13 cellular contexts compared by ENCODE assay signal in the genomic region with DNA sequence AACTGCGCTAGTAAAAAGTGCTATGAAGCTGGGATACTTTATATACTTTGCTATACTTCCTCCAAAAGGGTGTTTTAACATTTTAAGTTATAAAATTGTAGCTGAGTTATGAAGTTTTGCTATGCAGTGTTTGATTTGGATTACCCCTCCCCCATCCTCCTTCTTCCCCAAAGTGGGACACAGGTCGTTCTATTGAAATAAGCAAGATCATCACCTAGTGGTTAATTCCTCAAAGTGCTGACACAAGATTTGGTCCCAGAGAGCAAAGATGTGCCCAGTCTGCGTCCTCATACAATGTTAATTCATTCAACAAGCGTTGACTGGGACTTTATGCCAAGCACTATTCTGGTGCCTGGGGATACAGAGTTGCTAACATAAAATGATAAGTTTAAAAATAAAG.
DNase-seq lines count a peak whose midpoint lies in the region; ATAC-seq and TF ChIP-seq lines count a peak whose summit lies in the region.
"Had no signal": no experiment of that assay in that cellular context is flagged by ENCODE, and none has a peak within 500 bp of the region (broad histone marks: within the 10 kb centered on the region; RNA-seq: fewer than 3 reads in every experiment).

No MANE protein-coding gene starts in this region.

- TF ChIP-seq CTCF in cardiac muscle cell (IDR thresholded peaks at IDR 0.05; ENCODE audit: low read depth, low read length) (peak; percentile 13), OCI-LY3 (IDR thresholded peaks at IDR 0.05; ENCODE audit: low read depth, low read length) (peak; percentile 42), fibroblast of lung (conservative IDR thresholded peaks at IDR 0.05 in 1 of 2, IDR thresholded peaks at IDR 0.05 in 1 of 2; ENCODE audit: low read depth in 1 of 2, low read length in 2 of 2) (peak; percentile 20 to 39), transverse colon (IDR thresholded peaks at IDR 0.05) (peak; percentile 23 to 52 (median 37))

- H3K4me1 ChIP-seq in cardiac muscle cell (ENCODE audit: low read depth) (no peaks in the 10 kb centered on the region), OCI-LY3 (ENCODE audit: low read length) (no peaks in the 10 kb centered on the region), fibroblast of lung (ENCODE audit: control insufficient read depth, extremely low read depth, insufficient read depth, low read length) (no peaks in the 10 kb centered on the region), transverse colon (peaks cover 0 to 7% (median 0%) of the 10 kb centered on the region in 4 donors)

- H3K27me3 ChIP-seq in cardiac muscle cell: no peaks in the 10 kb centered on the region
- peaks cover 29% of the 10 kb centered on the region for H3K27me3 ChIP-seq in OCI-LY3 (ENCODE audit: low read depth, low read length)
- no peaks in the 10 kb centered on the region for H3K27me3 ChIP-seq in fibroblast of lung (ENCODE audit: control insufficient read depth, insufficient read depth, low read length)
- H3K27me3 ChIP-seq in transverse colon: no peaks in the 10 kb centered on the region

- POLR2A ChIA-PET in HEK293T (lab: Yijun Ruan, JAX): no interaction called here

- WGBS in transverse colon (ENCODE audit: low coverage in 1 of 2), 2 donors: 61 to 74% methylated on average over 3 to 4 of the region's 4 CpGs

- 0 out of 2 replicates have a peak overlapping the region, but pooled peaks have one; percentile 21 for H3K4me2 ChIP-seq in OCI-LY3 (ENCODE audit: low read length)
- no peak overlapping the region for H3K4me2 ChIP-seq in fibroblast of lung (ENCODE audit: extremely low read depth, insufficient read depth, low read length)

- ATAC-seq in Right ventricle myocardium inferior (no peak), GM18502 (IDR thresholded peaks at IDR 0.05; ENCODE audit: poor library complexity, unreplicated experiment) (no peak)
- ATAC-seq: naive thymus-derived CD4-positive, alpha-beta T cell had no signal

- H3K4me3 ChIP-seq in cardiac muscle cell (no peak overlapping the region), OCI-LY3 (ENCODE audit: low read length) (no peak overlapping the region), fibroblast of lung (replicated peaks in 1 of 4; ENCODE audit: control extremely low read depth in 1 of 4, insufficient read depth in 1 of 4, low read depth in 3 of 4, low read length in 4 of 4) (no peak overlapping the region), transverse colon (no peak overlapping the region)

- no peak for TF ChIP-seq EP300 in transverse colon (IDR thresholded peaks at IDR 0.05; ENCODE audit: low read depth)

- H3K9ac ChIP-seq in OCI-LY3 (ENCODE audit: low read length): no peak overlapping the region
- H3K9ac ChIP-seq in fibroblast of lung (ENCODE audit: insufficient read depth, low read length): no peak overlapping the region

- H3K79me2 ChIP-seq in OCI-LY3 (ENCODE audit: low read length) (no peaks in the 10 kb centered on the region), fibroblast of lung (ENCODE audit: control insufficient read depth, insufficient read depth, low read length) (no peaks in the 10 kb centered on the region)

- DNase-seq in cardiac muscle cell (ENCODE audit: low read depth in 1 of 2, low spot score in 1 of 2) (peak in 1 of 2 donors; percentile 9), Right ventricle myocardium inferior (ENCODE audit: missing footprints) (no peak), fibroblast of lung (ENCODE audit: low read depth in 2 of 2) (peak in 1 of 2 donors; percentile 35), transverse colon (no peak), HEK293T (ENCODE audit: extremely low spot score) (no peak), NCI-H2171 (lab: John Stamatoyannopoulos, UW) (no peak)
- DNase-seq: activated B cell treated with CpG ODN at 0.5 μM for 24 hours; hypothalamus; naive thymus-derived CD4-positive, alpha-beta T cell; NCI-H1417; stimulated activated naive CD4-positive, alpha-beta T cell treated with Interleukin-2 at 50 U/mL for 16 hours had no signal

- H3K27ac ChIP-seq in cardiac muscle cell (no peak overlapping the region), OCI-LY3 (ENCODE audit: low read length) (no peak overlapping the region), fibroblast of lung (ENCODE audit: insufficient read depth, low read length) (no peak overlapping the region), transverse colon (no peak overlapping the region)

- CTCF ChIA-PET in HEK293T (lab: Yijun Ruan, JAX): interaction anchor here (0.6 to 1.0 kb wide), 2 partner anchors 81 to 297 kb away, joined by 3 read pairs; no protein-coding TSS in a partner anchor

- in situ Hi-C loops in transverse colon (cut with MboI; ENCODE audit: low pct_ligation_motif_present in 1 of 4, low pct_unique_long_range_greater_than_20kb in 1 of 4, low sequenced_read_pairs in 3 of 4): no loop called here

- no peak for TF ChIP-seq POLR2A in transverse colon (IDR thresholded peaks at IDR 0.05)

- no peaks in the 10 kb centered on the region for H3K36me3 ChIP-seq in cardiac muscle cell
- H3K36me3 ChIP-seq in OCI-LY3 (replicated peaks; ENCODE audit: low read depth, low read length): no peaks in the 10 kb centered on the region
- H3K36me3 ChIP-seq in fibroblast of lung (ENCODE audit: control insufficient read depth, insufficient read depth, low read length): no peaks in the 10 kb centered on the region
- H3K36me3 ChIP-seq in transverse colon: no peaks in the 10 kb centered on the region

- H2AFZ ChIP-seq in OCI-LY3 (ENCODE audit: low read depth, low read length): no peak overlapping the region
- no peak overlapping the region for H2AFZ ChIP-seq in fibroblast of lung (ENCODE audit: low read length)

- intact Hi-C loops in Right ventricle myocardium inferior (cut with DNase I) (loop anchor here (5.0 kb wide), 1 partner anchor 74 kb away; no protein-coding TSS in a partner anchor), transverse colon (cut with DNase I; ENCODE audit: low total_unique reads) (no loop called here)

- H3K9me3 ChIP-seq in cardiac muscle cell (ENCODE audit: low read depth): no peaks in the 10 kb centered on the region
- no peaks in the 10 kb centered on the region for H3K9me3 ChIP-seq in OCI-LY3 (ENCODE audit: insufficient read depth, low read length)
- H3K9me3 ChIP-seq in fibroblast of lung (ENCODE audit: control insufficient read depth, insufficient read depth, low read depth, low read length): no peaks in the 10 kb centered on the region
- H3K9me3 ChIP-seq in transverse colon: no peaks in the 10 kb centered on the region

- no peaks in the 10 kb centered on the region for H4K20me1 ChIP-seq in OCI-LY3 (ENCODE audit: insufficient read depth, low read length)
- no peaks in the 10 kb centered on the region for H4K20me1 ChIP-seq in fibroblast of lung (ENCODE audit: control insufficient read depth, extremely low read depth, insufficient read depth, low read length)

TF ChIP-seq in HEK293T, 16 proteins besides CTCF, POLR2A, EP300 and RAD21:
- no peak for TF ChIP-seq LEF1 (IDR thresholded peaks at IDR 0.05; ENCODE audit: borderline replicate concordance)
- TF ChIP-seq TARDBP (IDR thresholded peaks at IDR 0.05): no peak
- no peak for TF ChIP-seq FOXM1 (IDR thresholded peaks at IDR 0.05; ENCODE audit: borderline replicate concordance)
- TF ChIP-seq SP1 (IDR thresholded peaks at IDR 0.05): no peak
- TF ChIP-seq L3MBTL2 (conservative IDR thresholded peaks at IDR 0.05): no peak
- no peak for TF ChIP-seq NFRKB (IDR thresholded peaks at IDR 0.05)
- no peak for TF ChIP-seq ARNT (IDR thresholded peaks at IDR 0.05)
- no peak for TF ChIP-seq FOXA1 (IDR thresholded peaks at IDR 0.05)
- TF ChIP-seq CTBP1 (IDR thresholded peaks at IDR 0.05; ENCODE audit: borderline replicate concordance): no peak
- no peak for TF ChIP-seq FOXK2 (IDR thresholded peaks at IDR 0.05)
